2 cellular contexts compared by ENCODE assay signal in genomic region chr4:7074423-7074822, GRCh38.
TF ChIP-seq lines count a peak whose summit lies in the region.

No MANE protein-coding gene starts in this region.

TF ChIP-seq in IMR-90, 13 proteins besides CTCF, POLR2A, EP300 and RAD21:
- TF ChIP-seq MXI1 (IDR thresholded peaks at IDR 0.05; ENCODE audit: borderline replicate concordance, low read depth, low read length) = no peak
- no peak for TF ChIP-seq BHLHE40 (IDR thresholded peaks at IDR 0.05; ENCODE audit: low read depth, low read length)
- no peak for TF ChIP-seq CEBPB (IDR thresholded peaks at IDR 0.05; ENCODE audit: low read depth, low read length)
- TF ChIP-seq CHD1 (IDR thresholded peaks at IDR 0.05; ENCODE audit: low read depth, low read length) = no peak
- no peak for TF ChIP-seq MAZ (IDR thresholded peaks at IDR 0.05; ENCODE audit: borderline replicate concordance, low read depth, low read length)
- no peak for TF ChIP-seq SMC3 (IDR thresholded peaks at IDR 0.05; ENCODE audit: low read depth, low read length)
- TF ChIP-seq FOS (IDR thresholded peaks at IDR 0.05; ENCODE audit: low read depth, low read length) = no peak
- TF ChIP-seq NFE2L2 (IDR thresholded peaks at IDR 0.05; ENCODE audit: low read depth, low read length) = no peak
- no peak for TF ChIP-seq MAFK (IDR thresholded peaks at IDR 0.05; ENCODE audit: low read depth, low read length)
- TF ChIP-seq RFX5 (IDR thresholded peaks at IDR 0.05; ENCODE audit: low read depth, low read length) = no peak
- no peak for TF ChIP-seq RCOR1 (IDR thresholded peaks at IDR 0.05; ENCODE audit: insufficient replicate concordance, low read length)
- TF ChIP-seq ELK1 (IDR thresholded peaks at IDR 0.05; ENCODE audit: borderline replicate concordance, low read depth, low read length) = no peak
- no peak for TF ChIP-seq USF2 (IDR thresholded peaks at IDR 0.05; ENCODE audit: low read depth, low read length)
TF ChIP-seq in IMR-90: peak in this region for 0.

TF ChIP-seq in GM12891, 5 proteins besides CTCF, POLR2A, EP300 and RAD21:
- TF ChIP-seq POLR2AphosphoS5 (IDR thresholded peaks at IDR 0.05; ENCODE audit: low read depth, low read length) (no peak), TAF1 (IDR thresholded peaks at IDR 0.05; ENCODE audit: low read depth, low read length) (no peak), POU2F2 (IDR thresholded peaks at IDR 0.05; ENCODE audit: low read depth, low read length) (no peak), PAX5 (IDR thresholded peaks at IDR 0.05; ENCODE audit: insufficient read depth, low read length, severe bottlenecking) (no peak), SPI1 (IDR thresholded peaks at IDR 0.05; ENCODE audit: low read depth, low read length) (no peak)
TF ChIP-seq in GM12891: peak in this region for 0.
